ENCODE assay signal across 8 cellular contexts in genomic region chrX:107627792-107628661, GRCh38. TPM values are rescaled to one million over a fixed set of nuclear protein-coding genes. Genes with fewer than 3 reads are reported as not detected.
DNase-seq lines count a peak whose midpoint lies in the region; ATAC-seq and TF ChIP-seq lines count a peak whose summit lies in the region.

PRPS1 (plus strand) TSS chrX:107628510; CDS start chrX:107628629, 119 bp downstream.

- no peak for TF ChIP-seq CTCF in CD14-positive monocyte (IDR thresholded peaks at IDR 0.05)
- TF ChIP-seq CTCF in dorsolateral prefrontal cortex (IDR thresholded peaks at IDR 0.05 in 54 of 56, conservative IDR thresholded peaks at IDR 0.05 in 2 of 56; ENCODE audit: low read depth in 1 of 56, partially characterized antibody in 56 of 56): peak in 13 of 56 donors; percentile 8 to 32 (median 17)
- peak in 1 of 4 donors; percentile 9 for TF ChIP-seq CTCF in right lobe of liver (IDR thresholded peaks at IDR 0.05)

- peaks cover 0 to 6% (median 2%) of the 10 kb centered on the region in 7 donors for H3K9me3 Mint-ChIP-seq in CD14-positive monocyte

- 25% methylated on average over 28 of the region's 38 CpGs for WGBS in right lobe of liver (ENCODE audit: insufficient coverage, low coverage, low lambda C conversion rate, missing lambda C conversion rate)

- peak within 1 kb of the TSS; percentile 91 to 92 for H3K4me3 Mint-ChIP-seq in CD14-positive monocyte

- intact Hi-C loops in CD14-positive monocyte (cut with micrococcal nuclease) (no loop called here), dorsolateral prefrontal cortex (cut with DNase I) (no loop called here), right lobe of liver (cut with DNase I) (no loop called here)

- H3K27ac Mint-ChIP-seq in CD14-positive monocyte: peak within 1 kb of the TSS; percentile 77 to 91 (median 87)

- H3K27me3 ChIP-seq in dorsolateral prefrontal cortex: peaks cover 0 to 40% (median 10%) of the 10 kb centered on the region in 45 donors
- H3K27me3 ChIP-seq in right lobe of liver: no peaks in the 10 kb centered on the region

- DNase-seq in CD14-positive monocyte (ENCODE audit: low spot score) (peak; percentile 78), NCI-H82 (lab: John Stamatoyannopoulos, UW) (peak; percentile 99), dorsolateral prefrontal cortex (peak; percentile 66 to 90 (median 88)), right lobe of liver (peak; percentile 89 to 93 (median 92))
- peak; percentile 84 to 89 for DNase-seq in activated CD4-positive, alpha-beta T cell treated with anti-CD3 and anti-CD28 coated beads, Interleukin-2, amount 50 U/mL, for 48 hours
- DNase-seq in stimulated activated CD4-positive, alpha-beta T cell treated with anti-CD3 and anti-CD28 coated beads, Interleukin-4, amount 100 ng/mL, for 4 hours: peak; percentile 78 to 90

- H3K27me3 Mint-ChIP-seq in CD14-positive monocyte (ENCODE audit: low read depth in 3 of 3): peaks cover 0 to 2% (median 0%) of the 10 kb centered on the region in 3 donors

- ATAC-seq in GM19397 (IDR thresholded peaks at IDR 0.05; ENCODE audit: unreplicated experiment): peak; percentile 100
- ATAC-seq in HG03571 (IDR thresholded peaks at IDR 0.05; ENCODE audit: unreplicated experiment): peak; percentile 100
- ATAC-seq in right lobe of liver: peak; percentile 97 to 99 (median 98)

- H3K36me3 Mint-ChIP-seq in CD14-positive monocyte: no peaks in the 10 kb centered on the region

- no peaks in the 10 kb centered on the region for H3K9me3 ChIP-seq in right lobe of liver

- H3K4me1 Mint-ChIP-seq in CD14-positive monocyte: peaks cover 21% of the 10 kb centered on the region

- H3K4me3 ChIP-seq in dorsolateral prefrontal cortex: peak within 1 kb of the TSS; percentile 38 to 77 (median 65)
- peak within 1 kb of the TSS; percentile 56 to 65 (median 61) for H3K4me3 ChIP-seq in right lobe of liver

- peak; percentile 77 for TF ChIP-seq POLR2A in right lobe of liver (IDR thresholded peaks at IDR 0.05)

- H3K4me1 ChIP-seq in right lobe of liver: no peaks in the 10 kb centered on the region

- H3K27ac ChIP-seq in dorsolateral prefrontal cortex (peak within 1 kb of the TSS in 44 of 59 donors; percentile 2 to 74 (median 46)), right lobe of liver (peak within 1 kb of the TSS; percentile 51 to 72 (median 55))

- no peaks in the 10 kb centered on the region for H3K36me3 ChIP-seq in right lobe of liver

RNA-seq across cellular contexts. Expression of gene PRPS1, which starts in this region (rescaled TPM):
- polyA plus RNA-seq in CD14-positive monocyte: 10 to 100 TPM; 11.4 to 11.8 TPM
- 10 to 100 TPM; 23.4 to 69.9 (median 44.7) TPM for total RNA-seq in dorsolateral prefrontal cortex
- 10 to 100 TPM; 23.8 to 38.6 (median 26.0) TPM for total RNA-seq in right lobe of liver

Comparison
In these comparisons a context has a peak if more than half of its experiments do, and no peak if none do; other contexts are left out.
1. Peak in every context shown above with its lines: DNase-seq, ATAC-seq, H3K4me3 ChIP-seq and H3K27ac ChIP-seq.